Comparison of ENCODE assay signal across 12 cellular contexts in genomic region chr19:9986787-9987281, GRCh38. TPM values are rescaled to one million over a fixed set of nuclear protein-coding genes. Genes with fewer than 3 reads are reported as not detected.
A peak's percentile ranks its signal among the peaks of the same experiment; 100 is the strongest.
DNase-seq lines count a peak whose midpoint lies in the region; ATAC-seq and TF ChIP-seq lines count a peak whose summit lies in the region.
"Had no signal": no experiment of that assay in that cellular context is flagged by ENCODE, and none has a peak within 500 bp of the region (broad histone marks: within the 10 kb centered on the region; RNA-seq: fewer than 3 reads in every experiment).

No MANE protein-coding gene starts in this region.

- H3K27ac ChIP-seq in esophagus muscularis mucosa (replicated peaks in 1 of 4) (peak overlapping the region; percentile 38 to 63 (median 60)), lower lobe of right lung (peak overlapping the region; percentile 46), subcutaneous abdominal adipose tissue (ENCODE audit: low read depth, low read length) (peak overlapping the region; percentile 67), colonic mucosa (no peak overlapping the region), Karpas-422 (ENCODE audit: low read length) (no peak overlapping the region)

- no peaks in the 10 kb centered on the region for H3K79me2 ChIP-seq in Karpas-422 (ENCODE audit: low read length)

- H3K4me1 ChIP-seq in esophagus muscularis mucosa (peaks cover 11 to 24% (median 18%) of the 10 kb centered on the region in 4 donors), lower lobe of right lung (peaks cover 6% of the 10 kb centered on the region), subcutaneous abdominal adipose tissue (ENCODE audit: control insufficient read depth in 5 of 5, insufficient read depth in 5 of 5, low read length in 5 of 5) (peaks cover 0 to 30% (median 25%) of the 10 kb centered on the region in 5 donors), colonic mucosa (no peaks in the 10 kb centered on the region), Karpas-422 (ENCODE audit: low read length) (no peaks in the 10 kb centered on the region; the same call in 1 of the 2 replicates)
- H3K4me1 ChIP-seq: Caco-2 had no signal

- no peaks in the 10 kb centered on the region for H3K9me2 ChIP-seq in Karpas-422 (replicated peaks; ENCODE audit: insufficient read depth, low read length)

- 16% methylated on average over 5 of the region's 8 CpGs for WGBS in esophagus muscularis mucosa

- H3K9ac ChIP-seq in subcutaneous abdominal adipose tissue (ENCODE audit: low read length in 5 of 5) (no peak overlapping the region), colonic mucosa (ENCODE audit: low read depth in 2 of 2, low read length in 2 of 2) (no peak overlapping the region), Karpas-422 (ENCODE audit: low read length) (no peak overlapping the region)

- TF ChIP-seq CTCF in esophagus muscularis mucosa (IDR thresholded peaks at IDR 0.05) (no peak), lower lobe of right lung (IDR thresholded peaks at IDR 0.05) (no peak), colonic mucosa (IDR thresholded peaks at IDR 0.05) (no peak)

- no peak for TF ChIP-seq EP300 in esophagus muscularis mucosa (IDR thresholded peaks at IDR 0.05)

- intact Hi-C loops in esophagus muscularis mucosa (cut with DNase I), result no loop called here
- intact Hi-C loops in lower lobe of right lung (cut with DNase I), result no loop called here
- intact Hi-C loops in colonic mucosa (cut with DNase I), result no loop called here

- TF ChIP-seq POLR2A in esophagus muscularis mucosa (IDR thresholded peaks at IDR 0.05; ENCODE audit: low read depth), result no peak

- no peaks in the 10 kb centered on the region for H3K27me3 ChIP-seq in MG63
- peaks cover 0 to 5% (median 0%) of the 10 kb centered on the region in 4 donors for H3K27me3 ChIP-seq in esophagus muscularis mucosa
- peaks cover 11% of the 10 kb centered on the region for H3K27me3 ChIP-seq in lower lobe of right lung (ENCODE audit: low read depth)
- H3K27me3 ChIP-seq in subcutaneous abdominal adipose tissue (ENCODE audit: control insufficient read depth in 5 of 5, insufficient read depth in 4 of 5, low read length in 5 of 5), result no peaks in the 10 kb centered on the region
- H3K27me3 ChIP-seq in colonic mucosa, result no peaks in the 10 kb centered on the region
- no peaks in the 10 kb centered on the region for H3K27me3 ChIP-seq in Karpas-422 (ENCODE audit: low read length)

- DNase-seq in MG63, result peak; percentile 92
- DNase-seq in esophagus muscularis mucosa (ENCODE audit: extremely low spot score), result no peak
- DNase-seq in lower lobe of right lung, result no peak
- no peak for DNase-seq in colonic mucosa
- no peak for DNase-seq in Karpas-422
- DNase-seq: Caco-2, nephron progenitor cell had no signal

- H3K4me3 ChIP-seq in MG63 (no peak overlapping the region), esophagus muscularis mucosa (no peak overlapping the region), lower lobe of right lung (no peak overlapping the region), subcutaneous abdominal adipose tissue (ENCODE audit: low read depth in 1 of 5, low read length in 5 of 5) (no peak overlapping the region), colonic mucosa (no peak overlapping the region), Karpas-422 (ENCODE audit: low read length) (no peak overlapping the region)
- H3K4me3 ChIP-seq: GM12878 had no signal

- no peak overlapping the region for H3K4me2 ChIP-seq in Karpas-422 (ENCODE audit: low read depth, low read length, poor library complexity, severe bottlenecking)

- ATAC-seq in lower lobe of right lung (peak; percentile 29 to 64), HG03520 (IDR thresholded peaks at IDR 0.05; ENCODE audit: unreplicated experiment) (no peak), GM21786 (IDR thresholded peaks at IDR 0.05; ENCODE audit: unreplicated experiment) (no peak)
- ATAC-seq: GM12878 had no signal

- H2AFZ ChIP-seq in Karpas-422 (ENCODE audit: low read length), result no peak overlapping the region

- H4K20me1 ChIP-seq in Karpas-422 (ENCODE audit: insufficient read depth, low read depth, low read length), result no peaks in the 10 kb centered on the region; the same call in 1 of the 2 replicates

- H3K36me3 ChIP-seq in MG63 (no peaks in the 10 kb centered on the region), esophagus muscularis mucosa (peaks cover 5 to 52% (median 20%) of the 10 kb centered on the region in 4 donors), lower lobe of right lung (peaks cover 4% of the 10 kb centered on the region), subcutaneous abdominal adipose tissue (ENCODE audit: control insufficient read depth in 5 of 5, insufficient read depth in 5 of 5, low read length in 5 of 5) (peaks cover 0 to 69% (median 45%) of the 10 kb centered on the region in 5 donors), colonic mucosa (no peaks in the 10 kb centered on the region), Karpas-422 (ENCODE audit: insufficient read depth, low read length) (no peaks in the 10 kb centered on the region)

- no peaks in the 10 kb centered on the region for H3K9me3 ChIP-seq in MG63
- no peaks in the 10 kb centered on the region for H3K9me3 ChIP-seq in esophagus muscularis mucosa
- H3K9me3 ChIP-seq in lower lobe of right lung, result no peaks in the 10 kb centered on the region
- H3K9me3 ChIP-seq in subcutaneous abdominal adipose tissue (ENCODE audit: control insufficient read depth in 5 of 5, low read length in 5 of 5), result no peaks in the 10 kb centered on the region
- H3K9me3 ChIP-seq in colonic mucosa, result no peaks in the 10 kb centered on the region
- H3K9me3 ChIP-seq in Karpas-422 (ENCODE audit: low read length), result no peaks in the 10 kb centered on the region
- H3K9me3 ChIP-seq: Caco-2 had no signal

RNA-seq across cellular contexts. Expression of gene COL5A3, which starts 23.5 kb away (rescaled TPM):
- total RNA-seq in MG63 (2014; rRNA removed; shearing (Covaris generic); ENCODE audit: low replicate concordance), result 2.4 and 3.1 TPM in 2 replicates
- total RNA-seq in esophagus muscularis mucosa, result 10 to 100 TPM; 12.9 to 29.1 (median 19.5) TPM
- 8.9 TPM for total RNA-seq in lower lobe of right lung
- 1 to 10 TPM; 2.4 to 5.5 TPM for total RNA-seq in colonic mucosa
- not detected in 2 replicates for total RNA-seq in Karpas-422 (2014; rRNA removed; shearing (Covaris generic); ENCODE audit: low replicate concordance)
- total RNA-seq: Caco-2 had no signal

RNA-seq across cellular contexts. Expression of gene RDH8, which starts 26.4 kb away (rescaled TPM):
- not detected in 2 replicates for total RNA-seq in MG63 (2014; rRNA removed; shearing (Covaris generic); ENCODE audit: low replicate concordance)
- total RNA-seq in esophagus muscularis mucosa, result not detected
- not detected for total RNA-seq in lower lobe of right lung
- total RNA-seq in colonic mucosa, result under 1 TPM in 1 of 2 donors, not detected in 1; 0.24 TPM
- total RNA-seq in Karpas-422 (2014; rRNA removed; shearing (Covaris generic); ENCODE audit: low replicate concordance), result not detected in 2 replicates
- total RNA-seq: Caco-2, dermis microvascular lymphatic vessel endothelial cell, GM12878 had no signal

RNA-seq across cellular contexts. Expression of gene OLFM2, which starts 50.5 kb away (rescaled TPM):
- total RNA-seq in MG63 (2014; rRNA removed; shearing (Covaris generic); ENCODE audit: low replicate concordance), result 5.6 and 7.0 TPM in 2 replicates
- total RNA-seq in esophagus muscularis mucosa, result 10 to 100 TPM in 3 of 4 donors, 1 to 10 TPM in 1; 3.6 to 17.1 (median 11.6) TPM
- 8.5 TPM for total RNA-seq in lower lobe of right lung
- 1 to 10 TPM; 1.2 to 1.9 TPM for total RNA-seq in colonic mucosa
- not detected in 2 replicates for total RNA-seq in Karpas-422 (2014; rRNA removed; shearing (Covaris generic); ENCODE audit: low replicate concordance)

Comparison
In these comparisons a context has a peak if more than half of its experiments do, and no peak if none do; other contexts are left out.
1. H3K27ac ChIP-seq: peak in esophagus muscularis mucosa (4 of 4), lower lobe of right lung (single experiment) and subcutaneous abdominal adipose tissue (single experiment); none in colonic mucosa (single experiment) and Karpas-422 (single experiment).
2. ATAC-seq: peak in lower lobe of right lung (2 of 2); none in HG03520 (single experiment) and GM21786 (single experiment).